Comparison of ENCODE assay signal across 8 cellular contexts in the genomic region with DNA sequence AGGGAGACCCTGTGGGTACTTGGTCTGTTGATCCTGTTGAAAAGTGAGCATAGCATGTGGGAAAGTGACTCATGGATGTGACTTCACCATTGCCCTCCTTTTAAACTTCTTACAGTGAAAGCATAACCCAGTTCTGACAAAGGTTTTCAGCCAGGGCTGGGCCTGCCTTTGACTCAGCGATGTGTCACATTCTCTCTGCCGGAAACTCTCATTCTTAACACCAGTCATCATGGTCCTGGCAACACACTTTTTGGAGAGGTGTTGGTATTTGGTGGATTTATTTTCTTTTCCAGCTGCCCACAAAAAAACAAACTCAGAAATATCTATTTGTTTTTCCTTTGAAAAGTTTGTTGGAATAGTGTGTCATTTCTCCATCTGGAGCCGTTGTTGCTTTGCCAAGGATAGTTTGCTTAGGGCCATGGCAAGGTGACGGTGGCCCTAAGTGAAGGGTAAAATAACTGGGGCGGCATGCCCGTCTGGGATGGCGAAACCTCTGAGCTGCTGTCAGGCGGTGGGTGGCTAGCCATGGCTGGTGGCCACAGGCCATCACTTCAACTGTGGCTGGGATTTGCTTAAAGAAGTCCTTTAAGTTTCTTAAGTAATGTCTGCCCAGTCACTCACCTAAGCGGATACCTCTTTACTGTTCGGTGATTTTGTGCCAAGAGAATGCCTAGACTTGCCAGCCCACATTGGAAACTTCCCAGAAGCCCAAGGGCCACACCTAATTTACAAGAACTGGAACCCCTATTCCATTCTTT.
DNase-seq lines count a peak whose midpoint lies in the region; ATAC-seq and TF ChIP-seq lines count a peak whose summit lies in the region.

No MANE protein-coding gene starts in this region.

- H3K9me3 ChIP-seq in adipocyte (ENCODE audit: control insufficient read depth, low read length) (no peaks in the 10 kb centered on the region), Karpas-422 (ENCODE audit: low read length) (no peaks in the 10 kb centered on the region)

- ATAC-seq in HG02798 (IDR thresholded peaks at IDR 0.05; ENCODE audit: poor library complexity, unreplicated experiment) = peak; percentile 73
- peak; percentile 95 for ATAC-seq in stimulated activated naive CD8-positive, alpha-beta T cell treated with anti-CD3 and anti-CD28 coated beads, Interleukin-15, Interleukin-2, amounts not matched to agents 100 U/mL and 50 U/mL, for 24 hours
- ATAC-seq in HG03175 (IDR thresholded peaks at IDR 0.05; ENCODE audit: unreplicated experiment) = no peak

- H3K4me3 ChIP-seq in adipocyte (ENCODE audit: low read length) = no peak overlapping the region
- no peak overlapping the region for H3K4me3 ChIP-seq in kidney epithelial cell (ENCODE audit: low read depth, low read length)
- no peak overlapping the region for H3K4me3 ChIP-seq in Karpas-422 (ENCODE audit: low read length)

- no peak overlapping the region for H2AFZ ChIP-seq in Karpas-422 (ENCODE audit: low read length)

- H4K20me1 ChIP-seq in Karpas-422 (ENCODE audit: insufficient read depth, low read depth, low read length) = no peaks in the 10 kb centered on the region

- H3K9me2 ChIP-seq in Karpas-422 (replicated peaks; ENCODE audit: insufficient read depth, low read length) = no peaks in the 10 kb centered on the region

- H3K4me1 ChIP-seq in adipocyte (ENCODE audit: control insufficient read depth, insufficient read depth, low read length) = peaks cover 15% of the 10 kb centered on the region
- no peaks in the 10 kb centered on the region for H3K4me1 ChIP-seq in Karpas-422 (ENCODE audit: low read length)

- TF ChIP-seq CTCF in kidney epithelial cell (IDR thresholded peaks at IDR 0.05; ENCODE audit: insufficient read depth, low read length, poor library complexity, severe bottlenecking) = no peak

- no peaks in the 10 kb centered on the region for H3K79me2 ChIP-seq in Karpas-422 (ENCODE audit: low read length)

- DNase-seq in AG08395 (ENCODE audit: low spot score) (peak; percentile 95), adipocyte (ENCODE audit: low read depth) (peak; percentile 95), kidney epithelial cell (ENCODE audit: low read depth) (peak; percentile 95), NCI-H2081 treated with DMSO at 0.1 percent for 48 hours (lab: John Stamatoyannopoulos, UW) (no peak), Karpas-422 (no peak)
- DNase-seq in stimulated activated naive CD8-positive, alpha-beta T cell treated with anti-CD3 and anti-CD28 coated beads, Interleukin-15, Interleukin-2, amounts not matched to agents 100 U/mL and 50 U/mL, for 24 hours = peak; percentile 26

- H3K9ac ChIP-seq in adipocyte (ENCODE audit: low read length) = no peak overlapping the region
- H3K9ac ChIP-seq in Karpas-422 (ENCODE audit: low read length) = no peak overlapping the region

- H3K36me3 ChIP-seq in adipocyte (ENCODE audit: control insufficient read depth, insufficient read depth, low read length, severe bottlenecking) (no peaks in the 10 kb centered on the region), kidney epithelial cell (ENCODE audit: control insufficient read depth, insufficient read depth, low read length) (no peaks in the 10 kb centered on the region), Karpas-422 (ENCODE audit: insufficient read depth, low read length) (no peaks in the 10 kb centered on the region)

- H3K4me2 ChIP-seq in Karpas-422 (ENCODE audit: low read depth, low read length, poor library complexity, severe bottlenecking) = no peak overlapping the region

- no peaks in the 10 kb centered on the region for H3K27me3 ChIP-seq in adipocyte (replicated peaks; ENCODE audit: control insufficient read depth, insufficient read depth, low read length)
- H3K27me3 ChIP-seq in kidney epithelial cell (ENCODE audit: control insufficient read depth, insufficient read depth, low read length) = no peaks in the 10 kb centered on the region
- H3K27me3 ChIP-seq in Karpas-422 (ENCODE audit: low read length) = no peaks in the 10 kb centered on the region

- H3K27ac ChIP-seq in Karpas-422 (ENCODE audit: low read length) = no peak overlapping the region

Comparison
In these comparisons a context has a peak if more than half of its experiments do, and no peak if none do; other contexts are left out.
1. DNase-seq: peak in AG08395 (single experiment), adipocyte (single experiment), kidney epithelial cell (single experiment) and stimulated activated naive CD8-positive, alpha-beta T cell treated with anti-CD3 and anti-CD28 coated beads, Interleukin-15, Interleukin-2, amounts not matched to agents 100 U/mL and 50 U/mL, for 24 hours (single experiment); none in NCI-H2081 treated with DMSO at 0.1 percent for 48 hours (single experiment) and Karpas-422 (single experiment).